In genomic region chr7:151017953-151018420, GRCh38 we compare ENCODE assay signal across 8 cellular contexts.
A peak's percentile ranks its signal among the peaks of the same experiment; 100 is the strongest.
DNase-seq lines count a peak whose midpoint lies in the region; ATAC-seq and TF ChIP-seq lines count a peak whose summit lies in the region.

No MANE protein-coding gene starts in this region.

- DNase-seq in GM06990 (ENCODE audit: extremely low read depth, insufficient read length) (peak; percentile 71), fibroblast of mammary gland (ENCODE audit: low read depth) (peak; percentile 27), NCI-H187 treated with DMSO at 0.1 percent for 48 hours (lab: John Stamatoyannopoulos, UW) (no peak)
- peak; percentile 91 to 92 for DNase-seq in activated T-cell treated with anti-CD3 and anti-CD28 coated beads, Interleukin-2, amount 50 U/mL, for 48 hours

- H3K4me2 ChIP-seq in OCI-LY1 (ENCODE audit: low read length): peak overlapping the region; percentile 57

- H3K9ac ChIP-seq in OCI-LY1 (ENCODE audit: low read length) (peak overlapping the region; percentile 8; the same call in 1 of the 2 replicates), subcutaneous abdominal adipose tissue (ENCODE audit: low read length in 5 of 5) (no peak overlapping the region)

- H3K27ac ChIP-seq in OCI-LY1 (ENCODE audit: low read depth, low read length, poor library complexity, severe bottlenecking) (no peak overlapping the region), subcutaneous abdominal adipose tissue (ENCODE audit: low read depth, low read length) (no peak overlapping the region)

- no peaks in the 10 kb centered on the region for H3K9me2 ChIP-seq in OCI-LY1 (ENCODE audit: low read depth, low read length)

- ATAC-seq in HG02870 (IDR thresholded peaks at IDR 0.05; ENCODE audit: unreplicated experiment): peak; percentile 42

- no peak overlapping the region for H3K4me3 ChIP-seq in GM06990 (replicated peaks; ENCODE audit: low read depth, low read length)
- peak overlapping the region; percentile 51 for H3K4me3 ChIP-seq in OCI-LY1 (ENCODE audit: low read depth, low read length, poor library complexity, severe bottlenecking)
- no peak overlapping the region for H3K4me3 ChIP-seq in fibroblast of mammary gland (ENCODE audit: control insufficient read depth, low read depth, low read length)
- H3K4me3 ChIP-seq in neuron (ENCODE audit: low read length): peak overlapping the region; percentile 29
- H3K4me3 ChIP-seq in subcutaneous abdominal adipose tissue (ENCODE audit: low read depth in 1 of 5, low read length in 5 of 5): peak overlapping the region in 4 of 5 donors; percentile 27 to 57 (median 46)

- H3K36me3 ChIP-seq in GM06990 (ENCODE audit: control insufficient read depth, insufficient read depth, low read length) (no peaks in the 10 kb centered on the region), OCI-LY1 (ENCODE audit: insufficient read depth, low read length) (no peaks in the 10 kb centered on the region), neuron (ENCODE audit: insufficient read depth, low read length) (no peaks in the 10 kb centered on the region), subcutaneous abdominal adipose tissue (ENCODE audit: control insufficient read depth in 5 of 5, insufficient read depth in 5 of 5, low read length in 5 of 5) (peaks cover 0 to 10% (median 0%) of the 10 kb centered on the region in 5 donors)

- H3K27me3 ChIP-seq in GM06990 (replicated peaks; ENCODE audit: control insufficient read depth, insufficient read depth, low read length) (peaks cover 2% of the 10 kb centered on the region; the same call in 1 of the 2 replicates), OCI-LY1 (ENCODE audit: insufficient read depth, low read length) (peaks cover 8% of the 10 kb centered on the region), neuron (ENCODE audit: insufficient read depth, low read length) (no peaks in the 10 kb centered on the region), subcutaneous abdominal adipose tissue (ENCODE audit: control insufficient read depth in 5 of 5, insufficient read depth in 4 of 5, low read length in 5 of 5) (peaks cover 37 to 50% (median 40%) of the 10 kb centered on the region in 5 donors)

- H3K9me3 ChIP-seq in OCI-LY1 (ENCODE audit: low read length) (no peaks in the 10 kb centered on the region), neuron (ENCODE audit: low read length) (no peaks in the 10 kb centered on the region), subcutaneous abdominal adipose tissue (ENCODE audit: control insufficient read depth in 5 of 5, low read length in 5 of 5) (no peaks in the 10 kb centered on the region)

- no peaks in the 10 kb centered on the region for H4K20me1 ChIP-seq in OCI-LY1 (ENCODE audit: insufficient read depth, low read length)

- no peaks in the 10 kb centered on the region for H3F3A ChIP-seq in OCI-LY1 (ENCODE audit: insufficient read depth, low read length)

- TF ChIP-seq CTCF in GM06990 (IDR thresholded peaks at IDR 0.05; ENCODE audit: insufficient read depth, low read length, poor library complexity, severe bottlenecking) (peak; percentile 97), OCI-LY1 (IDR thresholded peaks at IDR 0.05; ENCODE audit: low read length) (peak; percentile 100), fibroblast of mammary gland (conservative IDR thresholded peaks at IDR 0.05; ENCODE audit: control insufficient read depth, insufficient read depth, low read depth, low read length) (peak; percentile 69)

- no peaks in the 10 kb centered on the region for H3K79me2 ChIP-seq in OCI-LY1 (ENCODE audit: insufficient read depth, low read length)

- H3K4me1 ChIP-seq in OCI-LY1 (ENCODE audit: insufficient read depth, low read length, severe bottlenecking) (peaks cover 27% of the 10 kb centered on the region), neuron (ENCODE audit: insufficient read depth, low read length) (peaks cover 18% of the 10 kb centered on the region), subcutaneous abdominal adipose tissue (ENCODE audit: control insufficient read depth in 5 of 5, insufficient read depth in 5 of 5, low read length in 5 of 5) (peaks cover 0 to 33% (median 28%) of the 10 kb centered on the region in 5 donors)

- H2AFZ ChIP-seq in OCI-LY1 (ENCODE audit: low read length): no peak overlapping the region
- H2AFZ ChIP-seq in neuron (ENCODE audit: low read depth, low read length): peak overlapping the region; percentile 5

Comparison
In these comparisons a context has a peak if more than half of its experiments do, and no peak if none do; other contexts are left out.
1. H3K4me3 ChIP-seq: peak in OCI-LY1 (single experiment), neuron (single experiment) and subcutaneous abdominal adipose tissue (4 of 5); none in GM06990 (single experiment) and fibroblast of mammary gland (single experiment).
2. Peak in every context shown above with its lines, with median percentiles within 50 percentile points of each other: CTCF ChIP-seq.